ENCODE assay signal across 14 cellular contexts in genomic region chr3:9037113-9037715, GRCh38.
DNase-seq lines count a peak whose midpoint lies in the region; ATAC-seq and TF ChIP-seq lines count a peak whose summit lies in the region.
"Had no signal": no experiment of that assay in that cellular context is flagged by ENCODE, and none has a peak within 500 bp of the region (broad histone marks: within the 10 kb centered on the region; RNA-seq: fewer than 3 reads in every experiment).

No MANE protein-coding gene starts in this region.

- intact Hi-C loops in Right ventricle myocardium inferior (cut with DNase I) = no loop called here
- intact Hi-C loops in cardiac septum (cut with DNase I) = no loop called here
- intact Hi-C loops in colonic mucosa (cut with DNase I) = no loop called here
- intact Hi-C loops in naive thymus-derived CD4-positive, alpha-beta T cell (cut with micrococcal nuclease) = no loop called here

- H3K9ac ChIP-seq in colonic mucosa (ENCODE audit: low read depth in 2 of 2, low read length in 2 of 2) = no peak overlapping the region

- TF ChIP-seq CTCF in colonic mucosa (IDR thresholded peaks at IDR 0.05) = no peak

- H3K4me1 Mint-ChIP-seq in naive thymus-derived CD4-positive, alpha-beta T cell = no peaks in the 10 kb centered on the region
- H3K4me1 Mint-ChIP-seq: natural killer cell had no signal

- H3K4me3 Mint-ChIP-seq in naive thymus-derived CD4-positive, alpha-beta T cell = no peak overlapping the region
- H3K4me3 Mint-ChIP-seq: natural killer cell; T-helper 2 cell treated with Interferon-gamma antibody and Interleukin-4, amounts not matched to agents 5 μg/mL and 100 μg/mL, for 36 hours had no signal

- no peak overlapping the region for H3K27ac Mint-ChIP-seq in naive thymus-derived CD4-positive, alpha-beta T cell
- H3K27ac Mint-ChIP-seq: natural killer cell; T-helper 2 cell treated with Interferon-gamma antibody and Interleukin-4, amounts not matched to agents 5 μg/mL and 100 μg/mL, for 36 hours had no signal

- no peaks in the 10 kb centered on the region for H3K4me1 ChIP-seq in colonic mucosa
- no peaks in the 10 kb centered on the region for H3K4me1 ChIP-seq in naive thymus-derived CD4-positive, alpha-beta T cell (ENCODE audit: control insufficient read depth in 2 of 2, insufficient read depth in 2 of 2, low read length in 2 of 2)

- peak overlapping the region; percentile 2 for H3K27ac ChIP-seq in colonic mucosa
- no peak overlapping the region for H3K27ac ChIP-seq in naive thymus-derived CD4-positive, alpha-beta T cell (ENCODE audit: low read depth, low read length)

- H3K36me3 Mint-ChIP-seq in naive thymus-derived CD4-positive, alpha-beta T cell = no peaks in the 10 kb centered on the region
- H3K36me3 Mint-ChIP-seq: natural killer cell had no signal

- H3K9me3 Mint-ChIP-seq in naive thymus-derived CD4-positive, alpha-beta T cell = no peaks in the 10 kb centered on the region
- H3K9me3 Mint-ChIP-seq: natural killer cell; T-helper 2 cell treated with Interferon-gamma antibody and Interleukin-4, amounts not matched to agents 5 μg/mL and 100 μg/mL, for 36 hours had no signal

- ATAC-seq in Right ventricle myocardium inferior = peak; percentile 68
- peak; percentile 53 for ATAC-seq in naive thymus-derived CD4-positive, alpha-beta T cell
- ATAC-seq in GM21423 (IDR thresholded peaks at IDR 0.05; ENCODE audit: unreplicated experiment) = no peak
- no peak for ATAC-seq in GM18511 (IDR thresholded peaks at IDR 0.05; ENCODE audit: unreplicated experiment)
- ATAC-seq: natural killer cell had no signal

- H3K27me3 Mint-ChIP-seq in naive thymus-derived CD4-positive, alpha-beta T cell = no peaks in the 10 kb centered on the region

- peak; percentile 77 for DNase-seq in Right ventricle myocardium inferior (ENCODE audit: missing footprints)
- no peak for DNase-seq in cardiac septum (ENCODE audit: low spot score)
- no peak for DNase-seq in colonic mucosa
- no peak for DNase-seq in naive thymus-derived CD4-positive, alpha-beta T cell
- DNase-seq in globus pallidus (ENCODE audit: low spot score) = no peak
- no peak for DNase-seq in NCI-H187 treated with DMSO at 0.1 percent for 48 hours (lab: John Stamatoyannopoulos, UW)
- DNase-seq: activated CD8-positive, alpha-beta memory T cell treated with anti-CD3 and anti-CD28 coated beads, Interleukin-2, amount 50 U/mL, for 4 hours; DND-41; natural killer cell; stimulated activated naive CD4-positive, alpha-beta T cell had no signal

- H3K36me3 ChIP-seq in colonic mucosa = no peaks in the 10 kb centered on the region
- H3K36me3 ChIP-seq in naive thymus-derived CD4-positive, alpha-beta T cell (ENCODE audit: control insufficient read depth in 2 of 3, insufficient read depth in 3 of 3, low read length in 3 of 3) = no peaks in the 10 kb centered on the region
- H3K36me3 ChIP-seq: MG63 had no signal

- POLR2A ChIA-PET in naive thymus-derived CD4-positive, alpha-beta T cell (lab: Charles Lee) = no interaction called here

- CTCF ChIA-PET in naive thymus-derived CD4-positive, alpha-beta T cell (lab: Charles Lee) = no interaction called here

- H3K9me3 ChIP-seq in colonic mucosa = no peaks in the 10 kb centered on the region
- H3K9me3 ChIP-seq in naive thymus-derived CD4-positive, alpha-beta T cell (ENCODE audit: control insufficient read depth in 2 of 3, low read length in 3 of 3) = no peaks in the 10 kb centered on the region
- H3K9me3 ChIP-seq: MG63 had no signal

- H3K27me3 ChIP-seq in colonic mucosa = no peaks in the 10 kb centered on the region
- H3K27me3 ChIP-seq in naive thymus-derived CD4-positive, alpha-beta T cell (ENCODE audit: control insufficient read depth in 2 of 2, insufficient read depth in 2 of 2, low read length in 2 of 2) = no peaks in the 10 kb centered on the region
- H3K27me3 ChIP-seq: MG63 had no signal

- H3K4me3 ChIP-seq in colonic mucosa = no peak overlapping the region
- no peak overlapping the region for H3K4me3 ChIP-seq in naive thymus-derived CD4-positive, alpha-beta T cell (ENCODE audit: low read length)
- H3K4me3 ChIP-seq: MG63 had no signal

Comparison
In these comparisons a context has a peak if more than half of its experiments do, and no peak if none do; other contexts are left out.
1. ATAC-seq: peak in Right ventricle myocardium inferior (single experiment) and naive thymus-derived CD4-positive, alpha-beta T cell (single experiment); none in GM21423 (single experiment) and GM18511 (single experiment).